23 cellular contexts compared by ENCODE assay signal in the genomic region with DNA sequence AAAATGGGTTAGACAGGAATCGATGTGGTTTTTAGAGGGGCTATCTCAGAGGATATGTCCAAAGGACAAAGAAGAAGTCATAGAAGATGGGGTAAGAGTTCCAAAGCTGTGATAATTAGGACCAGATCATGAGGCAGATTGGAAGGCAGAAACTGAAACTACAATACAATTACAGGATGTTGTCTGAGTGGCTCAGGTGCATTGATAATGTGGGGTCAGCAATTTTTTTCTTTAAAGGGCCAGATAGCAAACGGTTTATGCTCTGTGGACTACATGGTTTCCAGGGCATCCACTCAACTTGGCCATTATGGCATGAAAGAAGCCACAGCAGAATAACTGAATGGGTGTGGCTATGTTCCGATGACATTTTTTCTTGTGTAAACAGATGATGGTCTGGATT.
"Had no signal": no experiment of that assay in that cellular context is flagged by ENCODE, and none has a peak within 500 bp of the region (broad histone marks: within the 10 kb centered on the region; RNA-seq: fewer than 3 reads in every experiment).

No MANE protein-coding gene starts in this region.

- H3K36me3 ChIP-seq: heart left ventricle, pancreas, prostate gland, sigmoid colon, thoracic aorta, WERI-Rb-1 had no signal

- H3K4me1 ChIP-seq: foreskin keratinocyte, heart left ventricle, pancreas, prostate gland, sigmoid colon had no signal

- H3K27ac ChIP-seq: foreskin keratinocyte, heart left ventricle, pancreas, prostate gland, sigmoid colon, thoracic aorta, WERI-Rb-1 had no signal

- H3K4me3 ChIP-seq: heart left ventricle, pancreas, prostate gland, sigmoid colon, thoracic aorta had no signal

- H3K9me3 ChIP-seq: heart left ventricle, pancreas, prostate gland, thoracic aorta had no signal

- DNase-seq: activated CD4-positive, alpha-beta T cell treated with anti-CD3 and anti-CD28 coated beads for 48 hours; activated CD4-positive, alpha-beta T cell treated with anti-CD3 and anti-CD28 coated beads, Interleukin-2, amount 50 U/mL, for 48 hours; activated CD8-positive, alpha-beta memory T cell treated with anti-CD3 and anti-CD28 coated beads, Interleukin-2, amount 50 U/mL, for 48 hours; activated naive CD8-positive, alpha-beta T cell treated with anti-CD3 and anti-CD28 coated beads, Interleukin-2, amount 50 U/mL, for 24 hours; activated T-cell treated with anti-CD3 and anti-CD28 coated beads, Interleukin-2, amount 50 U/mL, for 24 hours; amygdala; central memory CD4-positive, alpha-beta T cell; foreskin keratinocyte; heart left ventricle; midbrain; naive thymus-derived CD4-positive, alpha-beta T cell; pancreas; retina; sigmoid colon; small intestine; stimulated activated CD4-positive, alpha-beta T cell treated with anti-CD3 and anti-CD28 coated beads, Interleukin-4, amount 100 ng/mL, for 24 hours; T1000; trophoblast cell; WERI-Rb-1 had no signal

- H3K27me3 ChIP-seq: foreskin keratinocyte, heart left ventricle, sigmoid colon had no signal

- ATAC-seq: activated CD4-positive, CD25-positive, alpha-beta regulatory T cell treated with anti-CD3 and anti-CD28 coated beads, Interleukin-2, amount 50 U/mL, for 24 hours; activated naive CD8-positive, alpha-beta T cell treated with anti-CD3 and anti-CD28 coated beads, Interleukin-2, amount 50 U/mL, for 24 hours; foreskin keratinocyte; heart left ventricle; naive thymus-derived CD4-positive, alpha-beta T cell; pancreas; stimulated activated effector memory CD8-positive, alpha-beta T cell treated with anti-CD3 and anti-CD28 coated beads, Interleukin-12 subunit alpha, Interleukin-12 subunit beta, amount 100 ng/mL, for 72 hours had no signal
